ENCODE assay signal across 12 cellular contexts in genomic region chr3:124016483-124016882, GRCh38. TPM values are rescaled to one million over a fixed set of nuclear protein-coding genes. Genes with fewer than 3 reads are reported as not detected.
DNase-seq lines count a peak whose midpoint lies in the region; ATAC-seq and TF ChIP-seq lines count a peak whose summit lies in the region.
"Not testable (repeated sequence)": the region's sequence is repeated elsewhere in the genome, so short reads cannot be mapped to it uniquely, and the experiment has no call there.
"Had no signal": no experiment of that assay in that cellular context is flagged by ENCODE, and none has a peak within 500 bp of the region (broad histone marks: within the 10 kb centered on the region; RNA-seq: fewer than 3 reads in every experiment).

No MANE protein-coding gene starts in this region.

- H3K4me1 ChIP-seq in HEK293 (ENCODE audit: control insufficient read depth, insufficient read depth, low read length); colonic mucosa: not testable (repeated sequence)
- H3K4me1 ChIP-seq in heart left ventricle (peaks cover 0 to 15% (median 0%) of the 10 kb centered on the region in 12 donors), stomach (peaks cover 0 to 17% (median 9%) of the 10 kb centered on the region in 4 donors)

- H3K9ac ChIP-seq in colonic mucosa (ENCODE audit: low read depth in 2 of 2, low read length in 2 of 2), result not testable (repeated sequence)

- H3K27me3 ChIP-seq in colonic mucosa, heart left ventricle: not testable (repeated sequence)
- H3K27me3 ChIP-seq in stomach, result peaks cover 0 to 21% (median 0%) of the 10 kb centered on the region in 3 donors

- POLR2A ChIA-PET in HEK293 (lab: Yijun Ruan, JAX), result not testable (repeated sequence)

- H3K9me3 ChIP-seq in HEK293 (ENCODE audit: control insufficient read depth, insufficient read depth, low read depth, low read length); colonic mucosa; heart left ventricle: not testable (repeated sequence)
- H3K9me3 ChIP-seq in stomach, result peaks cover 0 to 15% (median 2%) of the 10 kb centered on the region in 4 donors

- peak; percentile 61; the same call in 1 of the 2 replicates for TF ChIP-seq CTCF in HEK293 (tag by site-specific recombination; IDR thresholded peaks at IDR 0.05)
- TF ChIP-seq CTCF in colonic mucosa (IDR thresholded peaks at IDR 0.05), result peak; percentile 25
- peak in 11 of 12 donors; percentile 42 to 73 (median 66) for TF ChIP-seq CTCF in heart left ventricle (IDR thresholded peaks at IDR 0.05)
- peak; percentile 39 for TF ChIP-seq CTCF in mesothelial cell of epicardium (IDR thresholded peaks at IDR 0.05; ENCODE audit: unreplicated experiment)
- peak in 4 of 7 experiments; percentile 35 to 58 (median 42) for TF ChIP-seq CTCF in stomach (IDR thresholded peaks at IDR 0.05)

- not testable (repeated sequence) for H3K36me3 Mint-ChIP-seq in mesothelial cell of epicardium

- ATAC-seq in SK-N-SH treated with all-trans-retinoic acid at 6 μM for 48 hours (peak; percentile 99), heart left ventricle (peak; percentile 78 to 95 (median 94))

- intact Hi-C loops in colonic mucosa (cut with DNase I), result loop anchor here (5.0 to 10.0 kb wide), 2 partner anchors 61 to 268 kb away; no protein-coding TSS in a partner anchor
- intact Hi-C loops in heart left ventricle (cut with DNase I), result loop anchor here (1.0 to 10.0 kb wide), 12 partner anchors 61 to 538 kb away; no protein-coding TSS in a partner anchor
- intact Hi-C loops in stomach (cut with DNase I; ENCODE audit: low total_unique reads), result loop anchor here (5.0 kb wide), 2 partner anchors 61 to 266 kb away; no protein-coding TSS in a partner anchor

- not testable (repeated sequence) for H3K4me1 Mint-ChIP-seq in mesothelial cell of epicardium

- not testable (repeated sequence) for H3K4me3 Mint-ChIP-seq in mesothelial cell of epicardium

- H3K27ac ChIP-seq in HEK293 (ENCODE audit: extremely low read depth, low read depth, low read length); colonic mucosa; heart left ventricle; stomach: not testable (repeated sequence)

- CTCF ChIA-PET in HEK293 (lab: Yijun Ruan, JAX), result interaction anchor here (0.6 to 5.2 kb wide), 24 partner anchors 9 to 691 kb away, joined by 3 to 47 read pairs (median 4); no protein-coding TSS in a partner anchor

- 3 to 20% (median 5%) methylated on average over 3 to 4 of the region's 4 CpGs for WGBS in heart left ventricle, 4 donors
- 0 to 11% (median 3%) methylated on average over 3 to 4 of the region's 4 CpGs for WGBS in stomach, 5 donors

- H3K36me3 ChIP-seq in HEK293 (ENCODE audit: control insufficient read depth in 2 of 2, insufficient read depth in 1 of 2, low read length in 2 of 2); colonic mucosa; heart left ventricle; stomach: not testable (repeated sequence)

- DNase-seq in COR-L47 (lab: John Stamatoyannopoulos, UW) (peak; percentile 55), NCI-H2107 treated with DMSO at 0.1 percent for 48 hours (lab: John Stamatoyannopoulos, UW; ENCODE audit: unreplicated experiment) (peak; percentile 54), colonic mucosa (peak; percentile 35), heart left ventricle (peak in 4 of 5 donors; percentile 34 to 55 (median 46)), mesothelial cell of epicardium (ENCODE audit: low spot score in 2 of 2, unreplicated experiment in 2 of 2) (peak in 1 of 2 experiments; percentile 53), stomach (peak; percentile 28)

- peaks cover 24% of the 10 kb centered on the region for H3K27me3 Mint-ChIP-seq in mesothelial cell of epicardium (ENCODE audit: low read depth)

- not testable (repeated sequence) for TF ChIP-seq POLR2A in heart left ventricle (IDR thresholded peaks at IDR 0.05); stomach (IDR thresholded peaks at IDR 0.05)

- TF ChIP-seq EP300 in stomach (IDR thresholded peaks at IDR 0.05), result not testable (repeated sequence)

- H3K27ac Mint-ChIP-seq in mesothelial cell of epicardium, result not testable (repeated sequence)

- not testable (repeated sequence) for H3K4me3 ChIP-seq in HEK293 (ENCODE audit: low read depth, low read length); colonic mucosa; heart left ventricle; stomach

- not testable (repeated sequence) for H3K9me3 Mint-ChIP-seq in mesothelial cell of epicardium

TF ChIP-seq in HEK293, 187 proteins besides CTCF, POLR2A, EP300 and RAD21:
- peak; percentile 53 for TF ChIP-seq ZNF654 (tag by site-specific recombination; IDR thresholded peaks at IDR 0.05; ENCODE audit: low read depth)

RNA-seq across cellular contexts. Expression of gene KALRN, which starts 16.7 kb away (rescaled TPM):
- 10 to 100 TPM; 50.0 to 74.8 TPM for total RNA-seq in colonic mucosa
- total RNA-seq in heart left ventricle, result 100 to 1,000 TPM in 1 of 9 donors, 10 to 100 TPM in 8; 54.6 to 118 (median 77.1) TPM
- polyA plus RNA-seq in heart left ventricle, result 10 to 100 TPM; 20.0 to 25.5 TPM
- total RNA-seq in mesothelial cell of epicardium, result 54.8 to 64.5 TPM (median 57.8 TPM) in 3 replicates
- total RNA-seq in stomach, result 100 to 1,000 TPM in 1 of 5 donors, 10 to 100 TPM in 4; 23.8 to 133 (median 93.8) TPM
- 10 to 100 TPM in 2 of 3 donors, 1 to 10 TPM in 1; 8.3 to 40.2 (median 19.5) TPM for polyA plus RNA-seq in stomach

RNA-seq across cellular contexts. Expression of gene ROPN1, which starts 24.6 kb away (rescaled TPM):
- total RNA-seq in colonic mucosa (1 to 10 TPM in 1 of 2 donors, under 1 TPM in 1; 0.66 to 1.1 TPM), heart left ventricle (under 1 TPM in 5 of 9 donors, not detected in 4; 0.21 to 0.67 (median 0.50) TPM), mesothelial cell of epicardium (not detected in 3 replicates), stomach (under 1 TPM in 1 of 5 donors, not detected in 4; 0.55 TPM)
- polyA plus RNA-seq in heart left ventricle (under 1 TPM; 0.19 to 0.28 TPM), stomach (under 1 TPM in 1 of 3 donors, not detected in 2; 0.15 TPM)
- total RNA-seq: dermis microvascular lymphatic vessel endothelial cell, mucosa of gallbladder, temporal lobe had no signal
- polyA plus RNA-seq: IgD-negative memory B cell had no signal

RNA-seq across cellular contexts. Expression of gene CCDC14, which starts 55.5 kb away (rescaled TPM):
- total RNA-seq in colonic mucosa (10 to 100 TPM; 69.5 to 70.1 TPM), heart left ventricle (10 to 100 TPM in 2 of 9 donors, 1 to 10 TPM in 7; 4.5 to 12.7 (median 7.2) TPM), mesothelial cell of epicardium (111 to 123 TPM (median 120 TPM) in 3 replicates), stomach (100 to 1,000 TPM in 2 of 5 donors, 10 to 100 TPM in 3; 47.3 to 127 (median 97.2) TPM)
- polyA plus RNA-seq in heart left ventricle (1 to 10 TPM; 6.4 to 8.5 TPM), stomach (10 to 100 TPM in 1 of 3 donors, 1 to 10 TPM in 2; 3.9 to 23.6 (median 6.9) TPM)
